In genomic region chr18:57210711-57211411, GRCh38 we compare ENCODE assay signal across 13 cellular contexts.
DNase-seq lines count a peak whose midpoint lies in the region; ATAC-seq, FAIRE-seq and TF ChIP-seq lines count a peak whose summit lies in the region.
"Had no signal": no experiment of that assay in that cellular context is flagged by ENCODE, and none has a peak within 500 bp of the region (broad histone marks: within the 10 kb centered on the region; RNA-seq: fewer than 3 reads in every experiment).

No MANE protein-coding gene starts in this region.

- no peak overlapping the region for H4K8ac ChIP-seq in mesenchymal stem cell (ENCODE audit: low read length)

- no peak overlapping the region for H3K14ac ChIP-seq in mesenchymal stem cell (ENCODE audit: low read length in 2 of 2)

- no peak for FAIRE-seq in GM12878 (lab: Jason Lieb, UNC)

- H3K36me3 ChIP-seq in Loucy (ENCODE audit: insufficient read depth, low read length) = no peaks in the 10 kb centered on the region
- no peaks in the 10 kb centered on the region for H3K36me3 ChIP-seq in GM12878 (ENCODE audit: control insufficient read depth in 2 of 2, insufficient read depth in 2 of 2, low read length in 1 of 2)
- no peaks in the 10 kb centered on the region for H3K36me3 ChIP-seq in mesenchymal stem cell (ENCODE audit: control insufficient read depth in 1 of 2, insufficient read depth in 2 of 2, low read depth in 1 of 2, low read length in 2 of 2)
- H3K36me3 ChIP-seq: tibial artery had no signal

- in situ Hi-C loops in GM12878 (cut with MboI) = no loop called here

- H3K9ac ChIP-seq in Loucy (ENCODE audit: low read depth, low read length, poor library complexity, severe bottlenecking) (no peak overlapping the region), GM12878 (ENCODE audit: control insufficient read depth, insufficient read depth, low read length) (no peak overlapping the region), mesenchymal stem cell (ENCODE audit: low read length) (no peak overlapping the region)

- peak overlapping the region; percentile 11 for H2AK5ac ChIP-seq in mesenchymal stem cell (ENCODE audit: low read length, severe bottlenecking)

- no peak overlapping the region for H3K27ac ChIP-seq in GM12878 (ENCODE audit: control insufficient read depth, insufficient read depth)
- peak overlapping the region; percentile 45 for H3K27ac ChIP-seq in mesenchymal stem cell (ENCODE audit: low read length, poor library complexity, severe bottlenecking)
- H3K27ac ChIP-seq: SK-N-MC, tibial artery had no signal

- no peaks in the 10 kb centered on the region for H3K27me3 ChIP-seq in Loucy (ENCODE audit: insufficient read depth, low read length, poor library complexity, severe bottlenecking)
- H3K27me3 ChIP-seq in GM12878 (replicated peaks in 1 of 2; ENCODE audit: control insufficient read depth in 2 of 2, insufficient read depth in 2 of 2, low read length in 1 of 2) = peaks cover 0 to 3% of the 10 kb centered on the region in 2 experiments; a peak in 2 of 4 replicates
- H3K27me3 ChIP-seq in mesenchymal stem cell (ENCODE audit: control insufficient read depth in 1 of 2, insufficient read depth in 1 of 2, low read length in 2 of 2) = peaks cover 10 to 44% of the 10 kb centered on the region in 2 experiments

- TF ChIP-seq RAD21 in GM12878 (IDR thresholded peaks at IDR 0.05; ENCODE audit: insufficient read depth, low read depth, low read length) = no peak

- H3K4me3 ChIP-seq in Loucy (ENCODE audit: low read length, poor library complexity, severe bottlenecking) (peak overlapping the region; percentile 66), GM12878 (no peak overlapping the region), mesenchymal stem cell (ENCODE audit: insufficient read depth in 1 of 2, low read depth in 1 of 2, low read length in 2 of 2) (no peak overlapping the region), foreskin fibroblast (ENCODE audit: low read depth in 1 of 2, low read length in 2 of 2) (no peak overlapping the region)
- H3K4me3 ChIP-seq: SK-N-MC had no signal

- BruUV-seq in Calu3 (replicated peaks; lab: Mats Ljungman, UMichigan) = no TSS peak
- no TSS peak for BruUV-seq in GM12878 (replicated peaks; lab: Mats Ljungman, UMichigan)

- no peak for TF ChIP-seq EP300 in GM12878 (IDR thresholded peaks at IDR 0.05; ENCODE audit: borderline replicate concordance in 1 of 2, control insufficient read depth in 1 of 2, low read depth in 2 of 2, low read length in 2 of 2)

- 0% methylated on average over 1 of the region's 1 CpG for WGBS in GM12878 (ENCODE audit: insufficient coverage, insufficient replicate concordance, low lambda C conversion rate, missing lambda C conversion rate)
- 13% methylated on average over 1 of the region's 1 CpG for WGBS in mesenchymal stem cell

- H3K18ac ChIP-seq in mesenchymal stem cell (ENCODE audit: low read depth in 1 of 2, low read length in 2 of 2) = no peak overlapping the region

- CTCF ChIA-PET in Calu3 (lab: Charles Lee) (interaction anchor here (1.5 kb wide), 1 partner anchor 342 kb away, joined by 4 read pairs; no protein-coding TSS in a partner anchor), GM12878 (lab: Yijun Ruan, JAX) (no interaction called here)

- H3K9me3 ChIP-seq in Loucy (ENCODE audit: insufficient read depth, low read depth, low read length) (no peaks in the 10 kb centered on the region), GM12878 (replicated peaks; ENCODE audit: control insufficient read depth, insufficient read depth, low read length) (no peaks in the 10 kb centered on the region), mesenchymal stem cell (ENCODE audit: control insufficient read depth, low read length) (no peaks in the 10 kb centered on the region)
- H3K9me3 ChIP-seq: tibial artery had no signal

- H3K4me1 ChIP-seq in Loucy (ENCODE audit: insufficient read depth, low read length, poor library complexity, severe bottlenecking) = peaks cover 16% of the 10 kb centered on the region
- no peaks in the 10 kb centered on the region; the same call in 1 of the 2 replicates for H3K4me1 ChIP-seq in GM12878 (ENCODE audit: control insufficient read depth, insufficient read depth, low read length)
- peaks cover 7% of the 10 kb centered on the region for H3K4me1 ChIP-seq in mesenchymal stem cell (ENCODE audit: control insufficient read depth, insufficient read depth, low read depth, low read length)

- H3K9me3 Mint-ChIP-seq in Calu3 (ENCODE audit: low read depth, unreplicated experiment) (no peaks in the 10 kb centered on the region), nephron progenitor cell (no peaks in the 10 kb centered on the region), mesothelial cell of epicardium (no peaks in the 10 kb centered on the region)

- H3K79me2 ChIP-seq in Loucy (ENCODE audit: insufficient read depth, low read length) (no peaks in the 10 kb centered on the region), GM12878 (ENCODE audit: control insufficient read depth, insufficient read depth, low read length) (no peaks in the 10 kb centered on the region)

- no peaks in the 10 kb centered on the region for H3K79me1 ChIP-seq in mesenchymal stem cell (replicated peaks; ENCODE audit: low read length, poor library complexity, severe bottlenecking)

- peak; percentile 15 for DNase-seq in Calu3
- DNase-seq in GM12878 (ENCODE audit: low read depth, low spot score) = no peak
- no peak for DNase-seq in mesenchymal stem cell
- no peak for DNase-seq in foreskin fibroblast
- DNase-seq in nephron progenitor cell = no peak
- no peak for DNase-seq in mesothelial cell of epicardium (ENCODE audit: low spot score in 2 of 2, unreplicated experiment in 2 of 2)
- no peak for DNase-seq in activated T-cell treated with anti-CD3 and anti-CD28 coated beads, Interleukin-2, amount 50 U/mL, for 48 hours
- DNase-seq: activated gamma-delta T cell; CD8-positive, alpha-beta memory T cell; NCI-H1048 had no signal

- H3K4ac ChIP-seq in mesenchymal stem cell (ENCODE audit: low read depth in 1 of 2, low read length in 2 of 2) = no peak overlapping the region

- H3K27me3 Mint-ChIP-seq in Calu3 (ENCODE audit: unreplicated experiment) = no peaks in the 10 kb centered on the region
- peaks cover 16% of the 10 kb centered on the region for H3K27me3 Mint-ChIP-seq in nephron progenitor cell (ENCODE audit: low read depth, poor library complexity)
- peaks cover 8% of the 10 kb centered on the region for H3K27me3 Mint-ChIP-seq in mesothelial cell of epicardium (ENCODE audit: low read depth)

- H2AFZ ChIP-seq in Loucy (ENCODE audit: low read length) (no peak overlapping the region), GM12878 (ENCODE audit: control insufficient read depth, low read depth, low read length) (no peak overlapping the region), mesenchymal stem cell (ENCODE audit: low read depth, low read length) (no peak overlapping the region)

- H3F3A ChIP-seq in Loucy (ENCODE audit: low read depth) = no peaks in the 10 kb centered on the region

- peak overlapping the region; percentile 76 for H3K4me2 ChIP-seq in Loucy (ENCODE audit: low read depth, low read length, poor library complexity, severe bottlenecking)
- no peak overlapping the region for H3K4me2 ChIP-seq in GM12878 (ENCODE audit: control insufficient read depth, insufficient read depth)
- peak overlapping the region; percentile 8 for H3K4me2 ChIP-seq in mesenchymal stem cell (ENCODE audit: low read length, poor library complexity, severe bottlenecking)

- peaks cover 65% of the 10 kb centered on the region for H3K4me1 Mint-ChIP-seq in Calu3 (ENCODE audit: low read depth, unreplicated experiment)
- peaks cover 23% of the 10 kb centered on the region for H3K4me1 Mint-ChIP-seq in nephron progenitor cell
- peaks cover 10% of the 10 kb centered on the region for H3K4me1 Mint-ChIP-seq in mesothelial cell of epicardium

- H4K20me1 ChIP-seq in Loucy (ENCODE audit: insufficient read depth, low read length, poor library complexity, severe bottlenecking) (no peaks in the 10 kb centered on the region), GM12878 (ENCODE audit: control insufficient read depth, insufficient read depth) (no peaks in the 10 kb centered on the region; the same call in 1 of the 2 replicates)

- H3K4me3 Mint-ChIP-seq in Calu3 (ENCODE audit: low read depth, unreplicated experiment) = peak overlapping the region; percentile 62
- no peak overlapping the region for H3K4me3 Mint-ChIP-seq in nephron progenitor cell
- no peak overlapping the region for H3K4me3 Mint-ChIP-seq in mesothelial cell of epicardium

- intact Hi-C loops in Calu3 (cut with micrococcal nuclease; ENCODE audit: unreplicated experiment) (no loop called here), GM12878 (cut with micrococcal nuclease; ENCODE audit: unreplicated experiment) (no loop called here)

- H2BK5ac ChIP-seq in mesenchymal stem cell (ENCODE audit: low read depth, low read length, poor library complexity, severe bottlenecking) = no peak overlapping the region

- RAD21 ChIA-PET in GM12878 (lab: Charles Lee; ENCODE audit: unreplicated experiment) = no interaction called here

- no peak for TF ChIP-seq POLR2A in GM12878 (IDR thresholded peaks at IDR 0.05; ENCODE audit: low read depth, low read length)

- peaks cover 6% of the 10 kb centered on the region for H3K36me3 Mint-ChIP-seq in Calu3 (ENCODE audit: insufficient read depth, unreplicated experiment)
- no peaks in the 10 kb centered on the region for H3K36me3 Mint-ChIP-seq in nephron progenitor cell (ENCODE audit: low read depth)
- H3K36me3 Mint-ChIP-seq in mesothelial cell of epicardium = no peaks in the 10 kb centered on the region
- H3K36me3 Mint-ChIP-seq: CD8-positive, alpha-beta memory T cell had no signal

- H3K23ac ChIP-seq in mesenchymal stem cell (ENCODE audit: low read length in 2 of 2) = no peak overlapping the region

- TF ChIP-seq CTCF in Calu3 (IDR thresholded peaks at IDR 0.05; ENCODE audit: unreplicated experiment) = no peak
- TF ChIP-seq CTCF in Loucy (conservative IDR thresholded peaks at IDR 0.05; ENCODE audit: low read length) = no peak
- TF ChIP-seq CTCF in GM12878 (IDR thresholded peaks at IDR 0.05 in 2 of 3, conservative IDR thresholded peaks at IDR 0.05 in 1 of 3; ENCODE audit: control insufficient read depth in 2 of 3, extremely low read depth in 1 of 3, insufficient read depth in 1 of 3, low read depth in 3 of 3, low read length in 3 of 3) = no peak
- TF ChIP-seq CTCF in foreskin fibroblast (IDR thresholded peaks at IDR 0.05; ENCODE audit: low read depth, low read length) = no peak
- no peak for TF ChIP-seq CTCF in nephron progenitor cell (IDR thresholded peaks at IDR 0.05)
- no peak for TF ChIP-seq CTCF in mesothelial cell of epicardium (IDR thresholded peaks at IDR 0.05; ENCODE audit: unreplicated experiment)

- H3K9me2 ChIP-seq in Loucy (replicated peaks; ENCODE audit: low read depth, low read length) = no peaks in the 10 kb centered on the region

- no peak overlapping the region for H2BK120ac ChIP-seq in mesenchymal stem cell (ENCODE audit: low read depth, low read length)

- POLR2A ChIA-PET in GM12878 (lab: Charles Lee) = no interaction called here

- no peak overlapping the region for H2BK15ac ChIP-seq in mesenchymal stem cell (ENCODE audit: low read depth, poor library complexity, severe bottlenecking)

- no peak overlapping the region for H4K91ac ChIP-seq in mesenchymal stem cell (ENCODE audit: low read length)

- SMC1A ChIA-PET in GM12878 (lab: Charles Lee; ENCODE audit: uncharacterized antibody, unreplicated experiment) = no interaction called here

- peak; percentile 23 for ATAC-seq in GM12878

- H3K27ac Mint-ChIP-seq in Calu3 (ENCODE audit: unreplicated experiment) = peak overlapping the region; percentile 24
- no peak overlapping the region for H3K27ac Mint-ChIP-seq in nephron progenitor cell
- H3K27ac Mint-ChIP-seq in mesothelial cell of epicardium = no peak overlapping the region

- no peak overlapping the region for H2BK12ac ChIP-seq in mesenchymal stem cell (ENCODE audit: low read length in 2 of 2)
